ENCODE assay signal across 1 cellular context in genomic region chr19:45607071-45608029, GRCh38.
TF ChIP-seq lines count a peak whose summit lies in the region.

No MANE protein-coding gene starts in this region.

TF ChIP-seq in HepG2, 621 proteins besides CTCF, POLR2A, EP300 and RAD21 (continued from another document and continues in another):
- TF ChIP-seq ZNF33A (CRISPR knock-in tag; IDR thresholded peaks at IDR 0.05; ENCODE audit: borderline replicate concordance) (no peak), ZNF768 (CRISPR knock-in tag; IDR thresholded peaks at IDR 0.05) (0 out of 2 replicates have a peak, but pooled peaks have one; percentile 36), DNMT3B (CRISPR knock-in tag; conservative IDR thresholded peaks at IDR 0.05) (no peak), CENPT (CRISPR knock-in tag; IDR thresholded peaks at IDR 0.05; ENCODE audit: low read depth) (no peak), ZNF138 (CRISPR knock-in tag; IDR thresholded peaks at IDR 0.05; ENCODE audit: low read depth) (no peak), SP140L (CRISPR knock-in tag; IDR thresholded peaks at IDR 0.05; ENCODE audit: borderline replicate concordance) (no peak), NR1H2 (CRISPR knock-in tag; IDR thresholded peaks at IDR 0.05; ENCODE audit: borderline replicate concordance, low read depth) (0 out of 2 replicates have a peak, but pooled peaks have one; percentile 25), ZNF570 (CRISPR knock-in tag; IDR thresholded peaks at IDR 0.05; ENCODE audit: borderline replicate concordance) (no peak), ARID5B (CRISPR knock-in tag; IDR thresholded peaks at IDR 0.05) (no peak), SSRP1 (CRISPR knock-in tag; IDR thresholded peaks at IDR 0.05) (no peak), SMAD1 (CRISPR knock-in tag; IDR thresholded peaks at IDR 0.05; ENCODE audit: borderline replicate concordance, low read depth) (no peak), HNRNPL (IDR thresholded peaks at IDR 0.05; ENCODE audit: low read depth, low read length) (no peak), ZNF790 (CRISPR knock-in tag; IDR thresholded peaks at IDR 0.05; ENCODE audit: borderline replicate concordance) (no peak), TAF1 (CRISPR knock-in tag; IDR thresholded peaks at IDR 0.05) (peak; percentile 40; the same call in 1 of the 2 replicates), SNAPC5 (CRISPR knock-in tag; IDR thresholded peaks at IDR 0.05; ENCODE audit: borderline replicate concordance) (no peak), MXD4 (CRISPR knock-in tag; IDR thresholded peaks at IDR 0.05) (no peak), ZNF329 (CRISPR knock-in tag; IDR thresholded peaks at IDR 0.05; ENCODE audit: low read depth) (no peak), TBL1XR1 (IDR thresholded peaks at IDR 0.05; ENCODE audit: borderline replicate concordance, low read length, partially characterized antibody) (no peak), TFE3 (CRISPR knock-in tag; IDR thresholded peaks at IDR 0.05) (peak; percentile 70), PCBP1 (IDR thresholded peaks at IDR 0.05; ENCODE audit: borderline replicate concordance, low read depth, low read length) (peak; percentile 79; the same call in 1 of the 2 replicates), ZNF616 (CRISPR knock-in tag; IDR thresholded peaks at IDR 0.05; ENCODE audit: low read depth) (no peak), ZNF557 (CRISPR knock-in tag; IDR thresholded peaks at IDR 0.05) (no peak), MED1 (CRISPR knock-in tag; IDR thresholded peaks at IDR 0.05) (0 out of 2 replicates have a peak, but pooled peaks have one; percentile 11)
- TF ChIP-seq, protein P1, sequence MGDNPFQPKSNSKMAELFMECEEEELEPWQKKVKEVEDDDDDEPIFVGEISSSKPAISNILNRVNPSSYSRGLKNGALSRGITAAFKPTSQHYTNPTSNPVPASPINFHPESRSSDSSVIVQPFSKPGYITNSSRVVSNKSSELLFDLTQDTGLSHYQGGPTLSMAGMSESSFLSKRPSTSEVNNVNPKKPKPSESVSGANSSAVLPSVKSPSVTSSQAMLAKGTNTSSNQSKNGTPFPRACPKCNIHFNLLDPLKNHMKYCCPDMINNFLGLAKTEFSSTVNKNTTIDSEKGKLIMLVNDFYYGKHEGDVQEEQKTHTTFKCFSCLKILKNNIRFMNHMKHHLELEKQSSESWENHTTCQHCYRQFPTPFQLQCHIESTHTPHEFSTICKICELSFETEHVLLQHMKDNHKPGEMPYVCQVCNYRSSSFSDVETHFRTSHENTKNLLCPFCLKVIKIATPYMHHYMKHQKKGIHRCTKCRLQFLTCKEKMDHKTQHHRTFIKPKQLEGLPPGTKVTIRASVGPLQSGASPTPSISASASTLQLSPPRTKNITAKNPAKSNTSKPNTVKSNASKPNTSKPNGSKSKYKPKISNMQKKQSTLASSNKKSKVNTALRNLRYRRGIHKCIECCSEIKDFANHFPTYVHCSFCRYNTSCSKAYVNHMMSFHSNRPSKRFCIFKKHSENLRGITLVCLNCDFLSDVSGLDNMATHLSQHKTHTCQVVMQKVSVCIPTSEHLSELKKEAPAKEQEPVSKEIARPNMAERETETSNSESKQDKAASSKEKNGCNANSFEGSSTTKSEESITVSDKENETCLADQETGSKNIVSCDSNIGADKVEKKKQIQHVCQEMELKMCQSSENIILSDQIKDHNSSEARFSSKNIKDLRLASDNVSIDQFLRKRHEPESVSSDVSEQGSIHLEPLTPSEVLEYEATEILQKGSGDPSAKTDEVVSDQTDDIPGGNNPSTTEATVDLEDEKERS (CRISPR knock-in tag; IDR thresholded peaks at IDR 0.05): no peak
- TF ChIP-seq, protein P2, sequence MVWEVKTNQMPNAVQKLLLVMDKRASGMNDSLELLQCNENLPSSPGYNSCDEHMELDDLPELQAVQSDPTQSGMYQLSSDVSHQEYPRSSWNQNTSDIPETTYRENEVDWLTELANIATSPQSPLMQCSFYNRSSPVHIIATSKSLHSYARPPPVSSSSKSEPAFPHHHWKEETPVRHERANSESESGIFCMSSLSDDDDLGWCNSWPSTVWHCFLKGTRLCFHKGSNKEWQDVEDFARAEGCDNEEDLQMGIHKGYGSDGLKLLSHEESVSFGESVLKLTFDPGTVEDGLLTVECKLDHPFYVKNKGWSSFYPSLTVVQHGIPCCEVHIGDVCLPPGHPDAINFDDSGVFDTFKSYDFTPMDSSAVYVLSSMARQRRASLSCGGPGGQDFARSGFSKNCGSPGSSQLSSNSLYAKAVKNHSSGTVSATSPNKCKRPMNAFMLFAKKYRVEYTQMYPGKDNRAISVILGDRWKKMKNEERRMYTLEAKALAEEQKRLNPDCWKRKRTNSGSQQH (CRISPR knock-in tag; IDR thresholded peaks at IDR 0.05; ENCODE audit: low read depth): no peak
- TF ChIP-seq, protein P3, sequence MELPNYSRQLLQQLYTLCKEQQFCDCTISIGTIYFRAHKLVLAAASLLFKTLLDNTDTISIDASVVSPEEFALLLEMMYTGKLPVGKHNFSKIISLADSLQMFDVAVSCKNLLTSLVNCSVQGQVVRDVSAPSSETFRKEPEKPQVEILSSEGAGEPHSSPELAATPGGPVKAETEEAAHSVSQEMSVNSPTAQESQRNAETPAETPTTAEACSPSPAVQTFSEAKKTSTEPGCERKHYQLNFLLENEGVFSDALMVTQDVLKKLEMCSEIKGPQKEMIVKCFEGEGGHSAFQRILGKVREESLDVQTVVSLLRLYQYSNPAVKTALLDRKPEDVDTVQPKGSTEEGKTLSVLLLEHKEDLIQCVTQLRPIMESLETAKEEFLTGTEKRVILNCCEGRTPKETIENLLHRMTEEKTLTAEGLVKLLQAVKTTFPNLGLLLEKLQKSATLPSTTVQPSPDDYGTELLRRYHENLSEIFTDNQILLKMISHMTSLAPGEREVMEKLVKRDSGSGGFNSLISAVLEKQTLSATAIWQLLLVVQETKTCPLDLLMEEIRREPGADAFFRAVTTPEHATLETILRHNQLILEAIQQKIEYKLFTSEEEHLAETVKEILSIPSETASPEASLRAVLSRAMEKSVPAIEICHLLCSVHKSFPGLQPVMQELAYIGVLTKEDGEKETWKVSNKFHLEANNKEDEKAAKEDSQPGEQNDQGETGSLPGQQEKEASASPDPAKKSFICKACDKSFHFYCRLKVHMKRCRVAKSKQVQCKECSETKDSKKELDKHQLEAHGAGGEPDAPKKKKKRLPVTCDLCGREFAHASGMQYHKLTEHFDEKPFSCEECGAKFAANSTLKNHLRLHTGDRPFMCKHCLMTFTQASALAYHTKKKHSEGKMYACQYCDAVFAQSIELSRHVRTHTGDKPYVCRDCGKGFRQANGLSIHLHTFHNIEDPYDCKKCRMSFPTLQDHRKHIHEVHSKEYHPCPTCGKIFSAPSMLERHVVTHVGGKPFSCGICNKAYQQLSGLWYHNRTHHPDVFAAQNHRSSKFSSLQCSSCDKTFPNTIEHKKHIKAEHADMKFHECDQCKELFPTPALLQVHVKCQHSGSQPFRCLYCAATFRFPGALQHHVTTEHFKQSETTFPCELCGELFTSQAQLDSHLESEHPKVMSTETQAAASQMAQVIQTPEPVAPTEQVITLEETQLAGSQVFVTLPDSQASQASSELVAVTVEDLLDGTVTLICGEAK (IDR thresholded peaks at IDR 0.05): no peak
- TF ChIP-seq, protein P3 (CRISPR knock-in tag; IDR thresholded peaks at IDR 0.05): no peak
- TF ChIP-seq, protein P4, sequence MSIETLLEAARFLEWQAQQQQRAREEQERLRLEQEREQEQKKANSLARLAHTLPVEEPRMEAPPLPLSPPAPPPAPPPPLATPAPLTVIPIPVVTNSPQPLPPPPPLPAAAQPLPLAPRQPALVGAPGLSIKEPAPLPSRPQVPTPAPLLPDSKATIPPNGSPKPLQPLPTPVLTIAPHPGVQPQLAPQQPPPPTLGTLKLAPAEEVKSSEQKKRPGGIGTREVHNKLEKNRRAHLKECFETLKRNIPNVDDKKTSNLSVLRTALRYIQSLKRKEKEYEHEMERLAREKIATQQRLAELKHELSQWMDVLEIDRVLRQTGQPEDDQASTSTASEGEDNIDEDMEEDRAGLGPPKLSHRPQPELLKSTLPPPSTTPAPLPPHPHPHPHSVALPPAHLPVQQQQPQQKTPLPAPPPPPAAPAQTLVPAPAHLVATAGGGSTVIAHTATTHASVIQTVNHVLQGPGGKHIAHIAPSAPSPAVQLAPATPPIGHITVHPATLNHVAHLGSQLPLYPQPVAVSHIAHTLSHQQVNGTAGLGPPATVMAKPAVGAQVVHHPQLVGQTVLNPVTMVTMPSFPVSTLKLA (IDR thresholded peaks at IDR 0.05): no peak
- TF ChIP-seq, protein P5, sequence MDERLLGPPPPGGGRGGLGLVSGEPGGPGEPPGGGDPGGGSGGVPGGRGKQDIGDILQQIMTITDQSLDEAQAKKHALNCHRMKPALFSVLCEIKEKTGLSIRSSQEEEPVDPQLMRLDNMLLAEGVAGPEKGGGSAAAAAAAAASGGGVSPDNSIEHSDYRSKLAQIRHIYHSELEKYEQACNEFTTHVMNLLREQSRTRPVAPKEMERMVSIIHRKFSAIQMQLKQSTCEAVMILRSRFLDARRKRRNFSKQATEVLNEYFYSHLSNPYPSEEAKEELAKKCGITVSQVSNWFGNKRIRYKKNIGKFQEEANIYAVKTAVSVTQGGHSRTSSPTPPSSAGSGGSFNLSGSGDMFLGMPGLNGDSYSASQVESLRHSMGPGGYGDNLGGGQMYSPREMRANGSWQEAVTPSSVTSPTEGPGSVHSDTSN (CRISPR knock-in tag; IDR thresholded peaks at IDR 0.05): no peak
- TF ChIP-seq, protein P6, sequence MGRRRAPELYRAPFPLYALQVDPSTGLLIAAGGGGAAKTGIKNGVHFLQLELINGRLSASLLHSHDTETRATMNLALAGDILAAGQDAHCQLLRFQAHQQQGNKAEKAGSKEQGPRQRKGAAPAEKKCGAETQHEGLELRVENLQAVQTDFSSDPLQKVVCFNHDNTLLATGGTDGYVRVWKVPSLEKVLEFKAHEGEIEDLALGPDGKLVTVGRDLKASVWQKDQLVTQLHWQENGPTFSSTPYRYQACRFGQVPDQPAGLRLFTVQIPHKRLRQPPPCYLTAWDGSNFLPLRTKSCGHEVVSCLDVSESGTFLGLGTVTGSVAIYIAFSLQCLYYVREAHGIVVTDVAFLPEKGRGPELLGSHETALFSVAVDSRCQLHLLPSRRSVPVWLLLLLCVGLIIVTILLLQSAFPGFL (CRISPR knock-in tag; IDR thresholded peaks at IDR 0.05): no peak
